Comparison of ENCODE assay signal across 8 cellular contexts in the genomic region with DNA sequence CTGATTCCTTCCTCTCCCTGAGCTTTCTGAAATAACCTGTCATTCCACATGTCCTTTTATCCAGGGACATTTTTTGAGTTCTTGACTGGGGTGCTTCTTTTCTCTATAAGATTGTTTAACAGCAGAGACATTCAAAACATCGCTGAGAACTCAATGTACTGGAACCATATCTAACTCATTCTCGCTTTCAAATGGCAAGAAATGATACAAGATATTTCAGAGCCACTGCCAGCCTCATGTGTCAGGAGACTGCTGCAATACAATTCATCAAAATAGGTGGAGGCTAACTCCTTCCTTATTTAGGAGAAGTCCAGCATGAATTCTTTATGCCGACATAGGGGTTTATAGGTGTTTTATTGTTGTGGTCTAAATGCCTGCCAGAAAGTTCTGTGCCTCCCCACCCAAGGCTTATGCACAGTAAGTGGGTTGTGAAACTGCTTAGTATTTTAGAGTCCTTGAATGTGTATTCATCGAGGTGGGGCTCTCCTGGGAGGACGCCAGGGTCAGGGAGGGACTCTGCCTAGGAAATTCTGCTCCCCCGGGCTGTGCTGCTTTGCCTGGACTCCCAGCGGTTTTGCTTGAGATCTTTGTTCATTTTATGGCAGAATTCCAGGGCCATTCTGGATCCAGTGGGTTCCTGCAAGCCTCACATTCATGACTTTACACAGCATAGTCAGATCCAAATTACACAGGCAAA. TPM values are rescaled to one million over a fixed set of nuclear protein-coding genes. Genes with fewer than 3 reads are reported as not detected.
DNase-seq lines count a peak whose midpoint lies in the region; ATAC-seq and TF ChIP-seq lines count a peak whose summit lies in the region.

No MANE protein-coding gene starts in this region.

- H3K4me3 ChIP-seq in adipocyte (ENCODE audit: low read length) (peak overlapping the region; percentile 70), sigmoid colon (no peak overlapping the region), neural progenitor cell (no peak overlapping the region)

- no peak overlapping the region for H3K27ac Mint-ChIP-seq in neural progenitor cell

- no peak overlapping the region for H3K4me2 ChIP-seq in neural progenitor cell

- H3K9ac ChIP-seq in adipocyte (ENCODE audit: low read length) = peak overlapping the region; percentile 86
- no peak overlapping the region for H3K9ac ChIP-seq in neural progenitor cell

- H3K36me3 ChIP-seq in adipocyte (ENCODE audit: control insufficient read depth, insufficient read depth, low read length, severe bottlenecking) (no peaks in the 10 kb centered on the region), sigmoid colon (no peaks in the 10 kb centered on the region), neural progenitor cell (no peaks in the 10 kb centered on the region)

- peak overlapping the region; percentile 21 to 81 (median 53) for H3K27ac ChIP-seq in sigmoid colon
- H3K27ac ChIP-seq in neural progenitor cell = no peak overlapping the region

- TF ChIP-seq POLR2A in sigmoid colon (IDR thresholded peaks at IDR 0.05) = no peak

- H3K79me2 ChIP-seq in neural progenitor cell (ENCODE audit: low read depth) = no peaks in the 10 kb centered on the region

- H3K4me1 Mint-ChIP-seq in neural progenitor cell = peaks cover 10% of the 10 kb centered on the region

- no peaks in the 10 kb centered on the region for H3K36me3 Mint-ChIP-seq in neural progenitor cell

- 11 to 48% methylated on average over 7 of the region's 7 CpGs for WGBS in sigmoid colon, 2 donors

- H3F3A ChIP-seq in neural progenitor cell (ENCODE audit: low read depth) = no peaks in the 10 kb centered on the region

- intact Hi-C loops in Right ventricle myocardium superior (cut with DNase I) (no loop called here), sigmoid colon (cut with DNase I) (no loop called here)

- H3K9me3 ChIP-seq in adipocyte (ENCODE audit: control insufficient read depth, low read length) = no peaks in the 10 kb centered on the region
- no peaks in the 10 kb centered on the region for H3K9me3 ChIP-seq in sigmoid colon
- no peaks in the 10 kb centered on the region for H3K9me3 ChIP-seq in neural progenitor cell (ENCODE audit: low read depth)

- H4K20me1 ChIP-seq in neural progenitor cell (ENCODE audit: low read depth) = no peaks in the 10 kb centered on the region

- H3K9me3 Mint-ChIP-seq in neural progenitor cell = peaks cover 2% of the 10 kb centered on the region

- H2AFZ ChIP-seq in neural progenitor cell (replicated peaks) = no peak overlapping the region

- no peaks in the 10 kb centered on the region for H3K27me3 ChIP-seq in adipocyte (replicated peaks; ENCODE audit: control insufficient read depth, insufficient read depth, low read length)
- H3K27me3 ChIP-seq in sigmoid colon = no peaks in the 10 kb centered on the region
- H3K27me3 ChIP-seq in neural progenitor cell = no peaks in the 10 kb centered on the region

- no peak for TF ChIP-seq EP300 in sigmoid colon (IDR thresholded peaks at IDR 0.05)

- TF ChIP-seq CTCF in sigmoid colon (IDR thresholded peaks at IDR 0.05) (no peak), neural progenitor cell (IDR thresholded peaks at IDR 0.05) (no peak)

- H3K4me3 Mint-ChIP-seq in neural progenitor cell = no peak overlapping the region

- no peaks in the 10 kb centered on the region for H3K27me3 Mint-ChIP-seq in neural progenitor cell (ENCODE audit: insufficient read depth, low read depth)

- H3K4me1 ChIP-seq in adipocyte (ENCODE audit: control insufficient read depth, insufficient read depth, low read length) (peaks cover 43% of the 10 kb centered on the region), sigmoid colon (peaks cover 0 to 30% (median 21%) of the 10 kb centered on the region in 4 donors), neural progenitor cell (no peaks in the 10 kb centered on the region)

- DNase-seq in ELR (ENCODE audit: low read depth) = peak; percentile 89
- peak; percentile 93 for DNase-seq in adipocyte (ENCODE audit: low read depth)
- peak; percentile 82 for DNase-seq in Right ventricle myocardium superior
- peak; percentile 82 for DNase-seq in sigmoid colon
- DNase-seq in NCI-H510A treated with DMSO at 0.1 percent for 48 hours (lab: John Stamatoyannopoulos, UW) = no peak
- DNase-seq in NAMALWA (ENCODE audit: low spot score) = no peak
- no peak for DNase-seq in neural progenitor cell (ENCODE audit: low spot score)

- ATAC-seq in Right ventricle myocardium superior (ENCODE audit: poor library complexity) = peak; percentile 86
- ATAC-seq in GM21515 (IDR thresholded peaks at IDR 0.05; ENCODE audit: unreplicated experiment) = no peak

RNA-seq across cellular contexts. Expression of a gene that starts 53.9 kb away (rescaled TPM):
- total RNA-seq in Right ventricle myocardium superior = not detected
- under 1 TPM in 2 of 4 donors, not detected in 2; 0.27 to 0.28 TPM for total RNA-seq in sigmoid colon
- under 1 TPM in 1 of 3 donors, not detected in 2; 0.07 TPM for polyA plus RNA-seq in sigmoid colon
- 0.40 and 1.3 TPM in 2 replicates for total RNA-seq in neural progenitor cell (ENCODE audit: low replicate concordance)

Comparison
In these comparisons a context has a peak if more than half of its experiments do, and no peak if none do; other contexts are left out.
1. DNase-seq: peak in ELR (single experiment), adipocyte (single experiment), Right ventricle myocardium superior (single experiment) and sigmoid colon (single experiment); none in NCI-H510A treated with DMSO at 0.1 percent for 48 hours (single experiment), NAMALWA (single experiment) and neural progenitor cell (single experiment).